Comparison of ENCODE assay signal across 17 cellular contexts in the genomic region with DNA sequence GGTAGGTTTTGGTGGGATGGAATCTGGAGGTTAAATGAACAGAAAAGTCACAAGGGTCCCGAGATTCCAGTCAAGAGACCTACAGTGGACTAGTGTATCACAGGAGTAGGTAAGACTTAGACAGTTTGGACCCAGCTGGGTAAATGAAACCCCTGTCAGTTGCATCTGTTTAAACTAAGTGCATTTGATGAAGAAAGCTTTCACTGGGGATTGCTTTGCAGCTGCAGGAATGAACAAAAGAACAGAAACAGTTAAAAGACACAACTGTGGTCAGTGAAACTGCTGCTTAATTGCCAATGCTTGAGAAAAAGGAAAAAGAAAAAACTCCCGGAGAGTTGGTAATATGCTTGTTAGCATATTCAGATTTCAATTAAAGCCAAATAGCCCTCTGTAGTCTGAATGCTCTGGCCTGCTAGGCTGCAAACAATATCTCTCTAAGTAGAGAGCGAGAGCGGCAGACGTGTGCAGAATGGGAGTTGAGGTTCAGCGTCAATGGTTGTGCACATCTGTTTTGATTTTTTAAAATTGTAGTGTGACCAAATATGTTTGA. TPM values are rescaled to one million over a fixed set of nuclear protein-coding genes. Genes with fewer than 3 reads are reported as not detected.
DNase-seq lines count a peak whose midpoint lies in the region; ATAC-seq and TF ChIP-seq lines count a peak whose summit lies in the region.
"Had no signal": no experiment of that assay in that cellular context is flagged by ENCODE, and none has a peak within 500 bp of the region (broad histone marks: within the 10 kb centered on the region; RNA-seq: fewer than 3 reads in every experiment).

No MANE protein-coding gene starts in this region.

- H3K4me3 Mint-ChIP-seq in activated CD8-positive, alpha-beta memory T cell treated with anti-CD3 and anti-CD28 coated beads, Interleukin-2, amount 10 ng/mL, durations not matched to agents 7 days and 5 days = peak overlapping the region; percentile 78
- peak overlapping the region; percentile 44 for H3K4me3 Mint-ChIP-seq in WTC11
- H3K4me3 Mint-ChIP-seq in stimulated activated naive B cell treated with anti-CD40 and anti-IgM and Interleukin-4, amounts not matched to agents 10 μg/mL and 1 μg/mL and 100 μg/mL, for 72 hours = no peak overlapping the region

- peaks cover 95% of the 10 kb centered on the region for H3K4me1 Mint-ChIP-seq in activated CD8-positive, alpha-beta memory T cell treated with anti-CD3 and anti-CD28 coated beads, Interleukin-2, amount 10 ng/mL, durations not matched to agents 7 days and 5 days
- H3K4me1 Mint-ChIP-seq in WTC11 = peaks cover 60% of the 10 kb centered on the region
- peaks cover 45 to 54% of the 10 kb centered on the region in 2 donors for H3K4me1 Mint-ChIP-seq in stimulated activated naive B cell treated with anti-CD40 and anti-IgM and Interleukin-4, amounts not matched to agents 10 μg/mL and 1 μg/mL and 100 μg/mL, for 72 hours

- H3K36me3 Mint-ChIP-seq in activated CD8-positive, alpha-beta memory T cell treated with anti-CD3 and anti-CD28 coated beads, Interleukin-2, amount 10 ng/mL, durations not matched to agents 7 days and 5 days = peaks cover 85% of the 10 kb centered on the region
- peaks cover 48% of the 10 kb centered on the region for H3K36me3 Mint-ChIP-seq in WTC11
- H3K36me3 Mint-ChIP-seq in stimulated activated naive B cell treated with anti-CD40 and anti-IgM and Interleukin-4, amounts not matched to agents 10 μg/mL and 1 μg/mL and 100 μg/mL, for 72 hours = peaks cover 32 to 69% of the 10 kb centered on the region in 2 donors

- intact Hi-C loops in cardiac septum (cut with DNase I) = no loop called here

- no peak for DNase-seq in activated CD8-positive, alpha-beta memory T cell treated with anti-CD3 and anti-CD28 coated beads, Interleukin-2, amount 10 ng/mL, durations not matched to agents 7 days and 5 days
- DNase-seq in activated CD8-positive, alpha-beta memory T cell treated with anti-CD3 and anti-CD28 coated beads, Interleukin-2, amount 50 U/mL, for 4 hours = no peak
- DNase-seq in WTC11 (ENCODE audit: low spot score) (no peak), globus pallidus (ENCODE audit: low spot score) (peak; percentile 29), cardiac septum (ENCODE audit: low spot score) (no peak)
- DNase-seq in stimulated activated naive B cell treated with anti-CD40 and anti-IgM and Interleukin-4, amounts not matched to agents 10 μg/mL and 1 μg/mL and 100 μg/mL, for 72 hours = no peak
- DNase-seq in effector CD4-positive, alpha-beta T cell = no peak
- DNase-seq: ACHN; activated B cell treated with CpG ODN at 0.5 μM for 24 hours; activated effector memory CD4-positive, alpha-beta T cell treated with anti-CD3 and anti-CD28 coated beads, Interleukin-2, amount 50 U/mL, for 16 hours; caudate nucleus; DMS153; KBM-7; mesendoderm; pancreas had no signal

- peak overlapping the region; percentile 94 for H3K27ac Mint-ChIP-seq in activated CD8-positive, alpha-beta memory T cell treated with anti-CD3 and anti-CD28 coated beads, Interleukin-2, amount 10 ng/mL, durations not matched to agents 7 days and 5 days
- peak overlapping the region; percentile 99 for H3K27ac Mint-ChIP-seq in WTC11
- H3K27ac Mint-ChIP-seq in stimulated activated naive B cell treated with anti-CD40 and anti-IgM and Interleukin-4, amounts not matched to agents 10 μg/mL and 1 μg/mL and 100 μg/mL, for 72 hours = peak overlapping the region; percentile 42
- H3K27ac Mint-ChIP-seq: activated B cell treated with CpG ODN at 0.5 μM for 24 hours had no signal

- H3K9me3 Mint-ChIP-seq in activated CD8-positive, alpha-beta memory T cell treated with anti-CD3 and anti-CD28 coated beads, Interleukin-2, amount 10 ng/mL, durations not matched to agents 7 days and 5 days (ENCODE audit: low read depth) = no peaks in the 10 kb centered on the region
- H3K9me3 Mint-ChIP-seq in WTC11 = peaks cover 5% of the 10 kb centered on the region
- no peaks in the 10 kb centered on the region for H3K9me3 Mint-ChIP-seq in stimulated activated naive B cell treated with anti-CD40 and anti-IgM and Interleukin-4, amounts not matched to agents 10 μg/mL and 1 μg/mL and 100 μg/mL, for 72 hours
- H3K9me3 Mint-ChIP-seq: activated B cell treated with CpG ODN at 0.5 μM for 24 hours had no signal

- H3K27me3 Mint-ChIP-seq in activated CD8-positive, alpha-beta memory T cell treated with anti-CD3 and anti-CD28 coated beads, Interleukin-2, amount 10 ng/mL, durations not matched to agents 7 days and 5 days = no peaks in the 10 kb centered on the region
- H3K27me3 Mint-ChIP-seq in WTC11 (ENCODE audit: low read depth) = no peaks in the 10 kb centered on the region
- H3K27me3 Mint-ChIP-seq in stimulated activated naive B cell treated with anti-CD40 and anti-IgM and Interleukin-4, amounts not matched to agents 10 μg/mL and 1 μg/mL and 100 μg/mL, for 72 hours = no peaks in the 10 kb centered on the region
- H3K27me3 Mint-ChIP-seq: activated B cell treated with CpG ODN at 0.5 μM for 24 hours had no signal

- CTCF ChIA-PET in activated CD8-positive, alpha-beta memory T cell treated with anti-CD3 and anti-CD28 coated beads, Interleukin-2, amount 10 ng/mL, durations not matched to agents 7 days and 5 days (lab: Charles Lee) = interaction anchor here (0.6 to 6.6 kb wide), 5 partner anchors 11 to 210 kb away, joined by 3 to 65 read pairs (median 11); no protein-coding TSS in a partner anchor
- CTCF ChIA-PET in WTC11 (lab: Charles Lee) = interaction anchor here (1.1 to 1.7 kb wide), 2 partner anchors 12 to 214 kb away, joined by 3 to 7 read pairs; no protein-coding TSS in a partner anchor

- no peak for TF ChIP-seq CTCF in WTC11 (IDR thresholded peaks at IDR 0.05)

- ATAC-seq in activated CD8-positive, alpha-beta memory T cell treated with anti-CD3 and anti-CD28 coated beads, Interleukin-2, amount 10 ng/mL, durations not matched to agents 7 days and 5 days = no peak
- ATAC-seq in WTC11 (peak; percentile 74), GM19023 (IDR thresholded peaks at IDR 0.05; ENCODE audit: unreplicated experiment) (no peak)
- no peak for ATAC-seq in stimulated activated naive B cell treated with anti-CD40 and anti-IgM and Interleukin-4, amounts not matched to agents 10 μg/mL and 1 μg/mL and 100 μg/mL, for 72 hours (replicated peaks)
- ATAC-seq: esophagus mucosa, pancreas had no signal

- POLR2A ChIA-PET in WTC11 (lab: Charles Lee) = no interaction called here

TF ChIP-seq in WTC11, 78 proteins besides CTCF, POLR2A, EP300 and RAD21:
- TF ChIP-seq EMX1 (CRISPR knock-in tag; IDR thresholded peaks at IDR 0.05) = no peak
- TF ChIP-seq, protein P1, sequence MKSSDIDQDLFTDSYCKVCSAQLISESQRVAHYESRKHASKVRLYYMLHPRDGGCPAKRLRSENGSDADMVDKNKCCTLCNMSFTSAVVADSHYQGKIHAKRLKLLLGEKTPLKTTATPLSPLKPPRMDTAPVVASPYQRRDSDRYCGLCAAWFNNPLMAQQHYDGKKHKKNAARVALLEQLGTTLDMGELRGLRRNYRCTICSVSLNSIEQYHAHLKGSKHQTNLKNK (CRISPR knock-in tag; IDR thresholded peaks at IDR 0.05) = peak; percentile 52; the same call in 1 of the 2 replicates

RNA-seq across cellular contexts. Expression of gene OXNAD1, which starts 37.1 kb away (rescaled TPM):
- 10 to 100 TPM; 44.9 to 47.4 TPM for total RNA-seq in activated CD8-positive, alpha-beta memory T cell treated with anti-CD3 and anti-CD28 coated beads, Interleukin-2, amount 10 ng/mL, durations not matched to agents 7 days and 5 days
- total RNA-seq in WTC11 (2021) (20.1 to 21.7 TPM (median 21.4 TPM) in 3 replicates), cardiac septum (15.1 TPM)

RNA-seq across cellular contexts. Expression of gene DPH3, which starts 37.4 kb away (rescaled TPM):
- total RNA-seq in activated CD8-positive, alpha-beta memory T cell treated with anti-CD3 and anti-CD28 coated beads, Interleukin-2, amount 10 ng/mL, durations not matched to agents 7 days and 5 days = 10 to 100 TPM; 13.9 to 23.8 TPM
- total RNA-seq in WTC11 (2021) (26.5 to 27.8 TPM (median 26.6 TPM) in 3 replicates), cardiac septum (23.1 TPM)

Comparison
In these comparisons a context has a peak if more than half of its experiments do, and no peak if none do; other contexts are left out.
1. H3K27ac Mint-ChIP-seq: peak in every context shown above with its lines; median percentile 99 in WTC11; 94 in activated CD8-positive, alpha-beta memory T cell treated with anti-CD3 and anti-CD28 coated beads, Interleukin-2, amount 10 ng/mL, durations not matched to agents 7 days and 5 days; 42 in stimulated activated naive B cell treated with anti-CD40 and anti-IgM and Interleukin-4, amounts not matched to agents 10 μg/mL and 1 μg/mL and 100 μg/mL, for 72 hours.
2. H3K4me3 Mint-ChIP-seq: peak in activated CD8-positive, alpha-beta memory T cell treated with anti-CD3 and anti-CD28 coated beads, Interleukin-2, amount 10 ng/mL, durations not matched to agents 7 days and 5 days (single experiment) and WTC11 (single experiment); none in stimulated activated naive B cell treated with anti-CD40 and anti-IgM and Interleukin-4, amounts not matched to agents 10 μg/mL and 1 μg/mL and 100 μg/mL, for 72 hours (0 of 2).